ENCODE assay signal across 12 cellular contexts in the genomic region with DNA sequence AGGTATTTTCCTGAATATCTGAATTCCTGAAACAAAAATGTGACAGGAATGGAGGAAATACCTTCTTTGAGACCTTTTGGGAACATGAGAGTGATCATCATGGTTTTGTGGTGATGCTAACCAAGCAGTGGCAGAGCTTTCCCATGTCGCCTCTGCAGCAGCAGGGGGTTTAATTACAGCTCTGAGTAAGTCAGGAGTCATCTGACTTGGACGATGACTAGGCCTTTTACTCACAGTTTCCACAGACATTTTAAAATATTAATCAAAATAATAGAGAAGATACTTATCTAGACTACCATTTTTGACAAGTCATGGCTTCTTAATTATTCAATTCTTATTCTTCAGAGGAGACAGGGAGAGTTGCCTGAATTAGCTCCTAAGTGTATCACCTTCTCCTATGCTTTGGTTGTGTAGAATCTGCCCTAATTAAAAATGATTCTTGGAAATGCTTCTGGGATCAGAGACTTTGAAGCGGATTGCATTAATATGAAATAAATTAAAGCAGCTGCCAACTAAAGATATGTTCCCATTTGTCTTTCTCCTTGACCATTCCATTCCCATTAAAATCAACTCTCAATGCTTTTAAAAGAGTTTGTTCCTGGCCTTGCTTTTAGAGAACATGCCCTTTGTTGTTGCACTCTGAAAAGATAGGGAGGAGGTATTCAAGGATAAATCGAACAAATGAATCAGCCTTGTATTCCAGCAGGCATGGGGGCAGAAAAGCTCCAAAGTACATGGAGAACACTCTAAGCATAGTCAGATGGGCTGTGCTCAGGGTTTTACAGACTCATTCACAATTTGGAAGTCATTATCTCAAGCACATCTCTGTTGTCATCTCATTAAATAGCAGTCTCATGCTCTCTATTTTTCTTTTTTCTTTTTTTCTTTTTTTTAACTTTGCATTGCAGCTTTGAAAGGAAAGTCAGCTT. TPM values are rescaled to one million over a fixed set of nuclear protein-coding genes. Genes with fewer than 3 reads are reported as not detected.
DNase-seq lines count a peak whose midpoint lies in the region; ATAC-seq and TF ChIP-seq lines count a peak whose summit lies in the region.
"Had no signal": no experiment of that assay in that cellular context is flagged by ENCODE, and none has a peak within 500 bp of the region (broad histone marks: within the 10 kb centered on the region; RNA-seq: fewer than 3 reads in every experiment).

No MANE protein-coding gene starts in this region.

- no peaks in the 10 kb centered on the region for H3K9me3 ChIP-seq in adrenal gland (replicated peaks in 1 of 3)
- no peaks in the 10 kb centered on the region for H3K9me3 ChIP-seq in prostate gland
- H3K9me3 ChIP-seq: transverse colon had no signal

- H3K4me1 ChIP-seq in adrenal gland (replicated peaks in 1 of 2) (peaks cover 8 to 10% of the 10 kb centered on the region in 2 donors), prostate gland (replicated peaks) (no peaks in the 10 kb centered on the region)
- H3K4me1 ChIP-seq: transverse colon had no signal

- 32 to 42% (median 36%) methylated on average over 4 of the region's 4 CpGs for WGBS in adrenal gland, 4 donors
- WGBS in prostate gland = 55% methylated on average over 4 of the region's 4 CpGs

- ATAC-seq in HG03460 (IDR thresholded peaks at IDR 0.05; ENCODE audit: unreplicated experiment) = no peak
- ATAC-seq: T-helper 17 cell had no signal

- H3K27ac ChIP-seq in adrenal gland (peak overlapping the region; percentile 17 to 82 (median 61)), prostate gland (no peak overlapping the region)
- H3K27ac ChIP-seq: transverse colon had no signal

- TF ChIP-seq POLR2A in adrenal gland (IDR thresholded peaks at IDR 0.05) = peak in 1 of 2 donors; percentile 25
- TF ChIP-seq POLR2A in prostate gland (IDR thresholded peaks at IDR 0.05) = no peak

- no peaks in the 10 kb centered on the region for H3K27me3 Mint-ChIP-seq in progenitor cell of endocrine pancreas

- H3K36me3 ChIP-seq in adrenal gland (replicated peaks in 1 of 2) (no peaks in the 10 kb centered on the region), prostate gland (no peaks in the 10 kb centered on the region)
- H3K36me3 ChIP-seq: transverse colon had no signal

- H3K36me3 Mint-ChIP-seq in progenitor cell of endocrine pancreas (ENCODE audit: insufficient read depth) = no peaks in the 10 kb centered on the region

- no peak overlapping the region for H3K27ac Mint-ChIP-seq in progenitor cell of endocrine pancreas
- H3K27ac Mint-ChIP-seq: T-helper 17 cell had no signal

- intact Hi-C loops in adrenal gland (cut with DNase I) = no loop called here
- intact Hi-C loops in prostate gland (cut with DNase I) = no loop called here

- H3K4me1 Mint-ChIP-seq in progenitor cell of endocrine pancreas (ENCODE audit: low read depth) = peaks cover 3% of the 10 kb centered on the region
- H3K4me1 Mint-ChIP-seq: T-helper 17 cell had no signal

- H3K27me3 ChIP-seq in adrenal gland = no peaks in the 10 kb centered on the region
- no peaks in the 10 kb centered on the region for H3K27me3 ChIP-seq in prostate gland (replicated peaks; ENCODE audit: insufficient read depth)
- H3K27me3 ChIP-seq: transverse colon had no signal

- TF ChIP-seq CTCF in adrenal gland (IDR thresholded peaks at IDR 0.05) (no peak), prostate gland (IDR thresholded peaks at IDR 0.05) (no peak), progenitor cell of endocrine pancreas (IDR thresholded peaks at IDR 0.05; ENCODE audit: unreplicated experiment) (no peak)

- DNase-seq in AG20443 (ENCODE audit: low spot score) (peak; percentile 85), HS-5 (ENCODE audit: low read depth) (peak; percentile 58), adrenal gland (peak; percentile 35 to 80 (median 61)), kidney tubule cell (ENCODE audit: low spot score) (peak; percentile 92), NAMALWA (ENCODE audit: low spot score) (no peak), prostate gland (ENCODE audit: low spot score) (no peak), progenitor cell of endocrine pancreas (ENCODE audit: low spot score, unreplicated experiment) (no peak)
- DNase-seq: activated effector memory CD4-positive, alpha-beta T cell treated with Interleukin-2 at 50 U/mL for 16 hours; NCI-H1105 treated with DMSO at 0.1 percent for 48 hours; T-helper 17 cell; transverse colon had no signal

- H3K4me3 ChIP-seq in adrenal gland = no peak overlapping the region
- H3K4me3 ChIP-seq in prostate gland = no peak overlapping the region
- H3K4me3 ChIP-seq: transverse colon had no signal

- H3K9me3 Mint-ChIP-seq in progenitor cell of endocrine pancreas (ENCODE audit: low read depth) = no peaks in the 10 kb centered on the region

- no peak overlapping the region for H3K4me3 Mint-ChIP-seq in progenitor cell of endocrine pancreas (ENCODE audit: low read depth)
- H3K4me3 Mint-ChIP-seq: T-helper 17 cell had no signal

RNA-seq across cellular contexts. Expression of gene IFNG-AS1, which starts 7.7 kb away (rescaled TPM):
- total RNA-seq in adrenal gland (under 1 TPM in 1 of 8 donors, not detected in 7; 0.24 TPM), prostate gland (not detected), progenitor cell of endocrine pancreas (not detected in 2 replicates)
- not detected for polyA plus RNA-seq in adrenal gland

Comparison
In these comparisons a context has a peak if more than half of its experiments do, and no peak if none do; other contexts are left out.
1. DNase-seq: peak in AG20443 (single experiment), HS-5 (single experiment), adrenal gland (7 of 7) and kidney tubule cell (single experiment); none in NAMALWA (single experiment), prostate gland (single experiment) and progenitor cell of endocrine pancreas (single experiment).
2. H3K27ac ChIP-seq: peak in adrenal gland (5 of 5); none in prostate gland (0 of 2).